ENCODE assay signal across 8 cellular contexts in genomic region chr14:105707723-105708151, GRCh38.
DNase-seq lines count a peak whose midpoint lies in the region; ATAC-seq, FAIRE-seq and TF ChIP-seq lines count a peak whose summit lies in the region.
"Not testable (repeated sequence)": the region's sequence is repeated elsewhere in the genome, so short reads cannot be mapped to it uniquely, and the experiment has no call there.

No MANE protein-coding gene starts in this region.

- peak; percentile 15 for DNase-seq in GM13976 (ENCODE audit: low spot score)
- DNase-seq in activated B cell treated with CpG ODN at 0.5 μM for 24 hours: peak; percentile 14
- peak; percentile 22 for DNase-seq in activated CD8-positive, alpha-beta memory T cell treated with anti-CD3 and anti-CD28 coated beads, Interleukin-2, amount 50 U/mL, for 48 hours
- DNase-seq in bronchial epithelial cell (ENCODE audit: low read depth); stimulated activated naive B cell treated with anti-CD40 and anti-IgM and Interleukin-4, amounts not matched to agents 10 μg/mL and 1 μg/mL and 100 μg/mL, for 72 hours: not testable (repeated sequence)
- peak; percentile 10 for DNase-seq in islet precursor cell
- peak; percentile 71 for DNase-seq in mesenteric fat pad (ENCODE audit: low spot score)
- DNase-seq in posterior vena cava (ENCODE audit: low spot score): peak; percentile 70

- H3K9me3 Mint-ChIP-seq in activated B cell treated with CpG ODN at 0.5 μM for 24 hours; stimulated activated naive B cell treated with anti-CD40 and anti-IgM and Interleukin-4, amounts not matched to agents 10 μg/mL and 1 μg/mL and 100 μg/mL, for 72 hours: not testable (repeated sequence)

- H3K4me3 Mint-ChIP-seq in activated B cell treated with CpG ODN at 0.5 μM for 24 hours: peak overlapping the region; percentile 76
- H3K4me3 Mint-ChIP-seq in stimulated activated naive B cell treated with anti-CD40 and anti-IgM and Interleukin-4, amounts not matched to agents 10 μg/mL and 1 μg/mL and 100 μg/mL, for 72 hours: peak overlapping the region; percentile 3 to 51

- H3K27ac Mint-ChIP-seq in activated B cell treated with CpG ODN at 0.5 μM for 24 hours: peak overlapping the region; percentile 71
- H3K27ac Mint-ChIP-seq in stimulated activated naive B cell treated with anti-CD40 and anti-IgM and Interleukin-4, amounts not matched to agents 10 μg/mL and 1 μg/mL and 100 μg/mL, for 72 hours: peak overlapping the region; percentile 60

- CTCF ChIA-PET in activated B cell treated with CpG ODN at 0.5 μM for 24 hours (lab: Charles Lee): not testable (repeated sequence)

- peaks cover 13% of the 10 kb centered on the region for H3K36me3 Mint-ChIP-seq in activated B cell treated with CpG ODN at 0.5 μM for 24 hours (ENCODE audit: low read depth)
- H3K36me3 Mint-ChIP-seq in stimulated activated naive B cell treated with anti-CD40 and anti-IgM and Interleukin-4, amounts not matched to agents 10 μg/mL and 1 μg/mL and 100 μg/mL, for 72 hours: not testable (repeated sequence)

- peaks cover 59% of the 10 kb centered on the region for H3K4me1 Mint-ChIP-seq in activated B cell treated with CpG ODN at 0.5 μM for 24 hours
- H3K4me1 Mint-ChIP-seq in stimulated activated naive B cell treated with anti-CD40 and anti-IgM and Interleukin-4, amounts not matched to agents 10 μg/mL and 1 μg/mL and 100 μg/mL, for 72 hours: peaks cover 30 to 42% of the 10 kb centered on the region in 2 donors

- intact Hi-C loops in activated B cell treated with CpG ODN at 0.5 μM for 24 hours (cut with micrococcal nuclease): loop anchor here (2.0 to 5.0 kb wide), 2 partner anchors 110 to 153 kb away; no protein-coding TSS in a partner anchor
- intact Hi-C loops in posterior vena cava (cut with DNase I): loop anchor here in 1 of 2 donors (5.0 kb wide), 1 partner anchor 120 kb away; no protein-coding TSS in a partner anchor

- in situ Hi-C loops in GM13976 (cut with MboI; ENCODE audit: low sequenced_read_pairs, unreplicated experiment): loop anchor here (5.0 kb wide), 1 partner anchor 120 kb away; no protein-coding TSS in a partner anchor

- H3K27me3 ChIP-seq in bronchial epithelial cell (ENCODE audit: control insufficient read depth, insufficient read depth, low read length): not testable (repeated sequence)

- TF ChIP-seq CTCF in GM13976 (IDR thresholded peaks at IDR 0.05; ENCODE audit: borderline replicate concordance, control extremely low read depth, extremely low read depth, insufficient read depth, missing control alignments); activated B cell treated with CpG ODN at 0.5 μM for 24 hours (IDR thresholded peaks at IDR 0.05); bronchial epithelial cell (IDR thresholded peaks at IDR 0.05; ENCODE audit: insufficient read depth, low read length, severe bottlenecking): not testable (repeated sequence)

- H3K27me3 Mint-ChIP-seq in activated B cell treated with CpG ODN at 0.5 μM for 24 hours; stimulated activated naive B cell treated with anti-CD40 and anti-IgM and Interleukin-4, amounts not matched to agents 10 μg/mL and 1 μg/mL and 100 μg/mL, for 72 hours: not testable (repeated sequence)

- not testable (repeated sequence) for ATAC-seq in activated B cell treated with CpG ODN at 0.5 μM for 24 hours (ENCODE audit: low read depth); stimulated activated naive B cell treated with anti-CD40 and anti-IgM and Interleukin-4, amounts not matched to agents 10 μg/mL and 1 μg/mL and 100 μg/mL, for 72 hours (replicated peaks)

- POLR2A ChIA-PET in activated B cell treated with CpG ODN at 0.5 μM for 24 hours (lab: Charles Lee): interaction anchor here (1.0 to 5.6 kb wide), 5 partner anchors 17 to 152 kb away, joined by 3 to 207 read pairs (median 4); no protein-coding TSS in a partner anchor

- H3K36me3 ChIP-seq in bronchial epithelial cell (ENCODE audit: control insufficient read depth, insufficient read depth, low read length): not testable (repeated sequence)

- H3K4me3 ChIP-seq in bronchial epithelial cell (ENCODE audit: low read depth, low read length): not testable (repeated sequence)

- FAIRE-seq in bronchial epithelial cell (lab: Jason Lieb, UNC): peak; percentile 7
